ENCODE assay signal across 1 cellular context in genomic region chr22:20319745-20320658, GRCh38.
TF ChIP-seq lines count a peak whose summit lies in the region.

Gene DGCR6L (minus strand): TSS chr22:20320060. CDS start chr22:20319988, 72 bp downstream.

TF ChIP-seq in H1, 55 proteins besides CTCF, POLR2A, EP300 and RAD21 (continued from another document):
- TF ChIP-seq, protein P1, sequence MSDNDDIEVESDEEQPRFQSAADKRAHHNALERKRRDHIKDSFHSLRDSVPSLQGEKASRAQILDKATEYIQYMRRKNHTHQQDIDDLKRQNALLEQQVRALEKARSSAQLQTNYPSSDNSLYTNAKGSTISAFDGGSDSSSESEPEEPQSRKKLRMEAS (IDR thresholded peaks at IDR 0.05): peak; percentile 41
- TF ChIP-seq SIX5 (IDR thresholded peaks at IDR 0.05; ENCODE audit: low read depth, low read length): no peak
